Comparison of ENCODE assay signal across 21 cellular contexts in the genomic region with DNA sequence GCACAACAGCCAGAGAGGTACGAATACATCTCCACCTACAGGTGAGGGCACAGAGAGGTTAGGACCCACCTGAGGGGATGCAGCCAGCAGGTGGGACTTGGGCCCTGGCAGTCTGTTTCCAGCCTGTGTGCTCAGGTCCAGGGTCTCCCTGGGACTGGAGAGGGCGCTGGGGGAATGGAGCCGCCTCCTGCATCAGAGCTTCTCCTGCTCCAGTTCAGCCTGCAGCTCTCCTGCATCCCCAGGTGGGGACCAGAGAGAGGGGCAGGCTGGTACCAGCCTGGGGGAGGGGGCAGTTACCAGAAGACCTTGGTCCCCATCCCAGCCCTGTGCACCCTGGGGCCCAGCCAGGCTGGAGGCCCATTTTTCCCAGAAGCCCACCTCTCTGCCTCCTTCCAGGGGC.
"Had no signal": no experiment of that assay in that cellular context is flagged by ENCODE, and none has a peak within 500 bp of the region (broad histone marks: within the 10 kb centered on the region; RNA-seq: fewer than 3 reads in every experiment).

No MANE protein-coding gene starts in this region.

- H3K9me2 ChIP-seq: SK-N-SH had no signal

- H3K27me3 ChIP-seq: cardiac muscle cell had no signal

- H3K27me3 Mint-ChIP-seq: activated B cell treated with CpG ODN at 0.5 μM for 24 hours; activated CD4-positive, alpha-beta memory T cell treated with anti-CD3 and anti-CD28 coated beads for 36 hours; activated CD4-positive, alpha-beta T cell treated with anti-CD3 and anti-CD28 coated beads, Interleukin-2, amount 10 ng/mL, durations not matched to agents 7 days and 5 days; activated naive CD8-positive, alpha-beta T cell; activated T-helper 17 cell treated with anti-CD3 and anti-CD28 coated beads, Interleukin-2, amount 50 U/mL, for 72 hours; brain had no signal

- H3K9me3 ChIP-seq: SK-N-SH had no signal

- H3K9ac ChIP-seq: SK-N-SH had no signal

- H3K27ac ChIP-seq: cardiac muscle cell had no signal

- ATAC-seq: activated T-cell treated with anti-CD3 and anti-CD28 coated beads, Interleukin-2, amount 50 U/mL, for 4 hours; activated T-helper 17 cell treated with anti-CD3 and anti-CD28 coated beads, Interleukin-2, amount 50 U/mL, for 72 hours had no signal

- DNase-seq: activated B cell treated with CpG ODN at 0.5 μM for 24 hours; activated CD4-positive, alpha-beta memory T cell treated with anti-CD3 and anti-CD28 coated beads for 36 hours; activated CD4-positive, alpha-beta T cell treated with anti-CD3 and anti-CD28 coated beads, Interleukin-2, amount 10 ng/mL, durations not matched to agents 7 days and 5 days; activated CD8-positive, alpha-beta memory T cell treated with anti-CD3 and anti-CD28 coated beads for 24 hours; activated gamma-delta T cell; activated naive CD4-positive, alpha-beta T cell treated with anti-CD3 and anti-CD28 coated beads for 36 hours; activated T-cell treated with anti-CD3 and anti-CD28 coated beads, Interleukin-2, amount 50 U/mL, for 4 hours; amygdala; NCI-H1105 treated with DMSO at 0.1 percent for 48 hours; NCI-H1436 treated with DMSO at 0.1 percent for 48 hours; NCI-H187; NCI-H2081; NCI-H510A treated with DMSO at 0.1 percent for 48 hours; NCI-H69; SK-N-SH; T-helper 9 cell had no signal

- H3K4me3 Mint-ChIP-seq: activated B cell treated with CpG ODN at 0.5 μM for 24 hours; activated CD4-positive, alpha-beta memory T cell treated with anti-CD3 and anti-CD28 coated beads for 36 hours; activated CD4-positive, alpha-beta T cell treated with anti-CD3 and anti-CD28 coated beads, Interleukin-2, amount 10 ng/mL, durations not matched to agents 7 days and 5 days; activated naive CD4-positive, alpha-beta T cell treated with anti-CD3 and anti-CD28 coated beads for 36 hours; activated naive CD8-positive, alpha-beta T cell; activated T-cell treated with anti-CD3 and anti-CD28 coated beads, Interleukin-2, amount 50 U/mL, for 4 hours; activated T-helper 17 cell treated with anti-CD3 and anti-CD28 coated beads, Interleukin-2, amount 50 U/mL, for 72 hours; brain; T-helper 1 cell treated with Interleukin-12 subunit alpha and Interleukin-12 subunit beta and Interleukin-4 antibody, amounts not matched to agents 30 μg/mL and 1 μg/mL, for 36 hours had no signal

- H3K4me3 ChIP-seq: cardiac muscle cell had no signal

- H3K27ac Mint-ChIP-seq: activated B cell treated with CpG ODN at 0.5 μM for 24 hours; activated CD4-positive, alpha-beta memory T cell treated with anti-CD3 and anti-CD28 coated beads for 36 hours; activated CD4-positive, alpha-beta T cell treated with anti-CD3 and anti-CD28 coated beads, Interleukin-2, amount 10 ng/mL, durations not matched to agents 7 days and 5 days; activated naive CD4-positive, alpha-beta T cell treated with anti-CD3 and anti-CD28 coated beads for 36 hours; activated naive CD8-positive, alpha-beta T cell; activated T-helper 17 cell treated with anti-CD3 and anti-CD28 coated beads, Interleukin-2, amount 50 U/mL, for 72 hours; brain; T-helper 1 cell treated with Interleukin-12 subunit alpha and Interleukin-12 subunit beta and Interleukin-4 antibody, amounts not matched to agents 30 μg/mL and 1 μg/mL, for 36 hours had no signal

- H3K4me2 ChIP-seq: SK-N-SH had no signal

- H3K36me3 ChIP-seq: cardiac muscle cell had no signal

- H3K4me1 Mint-ChIP-seq: activated T-helper 17 cell treated with anti-CD3 and anti-CD28 coated beads, Interleukin-2, amount 50 U/mL, for 72 hours had no signal

- H3K9me3 Mint-ChIP-seq: activated B cell treated with CpG ODN at 0.5 μM for 24 hours; activated CD4-positive, alpha-beta memory T cell treated with anti-CD3 and anti-CD28 coated beads for 36 hours; activated CD4-positive, alpha-beta T cell treated with anti-CD3 and anti-CD28 coated beads, Interleukin-2, amount 10 ng/mL, durations not matched to agents 7 days and 5 days; activated naive CD4-positive, alpha-beta T cell treated with anti-CD3 and anti-CD28 coated beads for 36 hours; activated T-cell treated with anti-CD3 and anti-CD28 coated beads, Interleukin-2, amount 50 U/mL, for 4 hours; activated T-helper 17 cell treated with anti-CD3 and anti-CD28 coated beads, Interleukin-2, amount 50 U/mL, for 72 hours; T-helper 1 cell treated with Interleukin-12 subunit alpha and Interleukin-12 subunit beta and Interleukin-4 antibody, amounts not matched to agents 30 μg/mL and 1 μg/mL, for 36 hours had no signal
